In genomic region chr13:109784590-109785140, GRCh38 we compare ENCODE assay signal across 8 cellular contexts. TPM values are rescaled to one million over a fixed set of nuclear protein-coding genes. Genes with fewer than 3 reads are reported as not detected.
DNase-seq lines count a peak whose midpoint lies in the region; ATAC-seq and TF ChIP-seq lines count a peak whose summit lies in the region.

No MANE protein-coding gene starts in this region.

- H3K9me3 Mint-ChIP-seq in activated naive CD8-positive, alpha-beta T cell treated with anti-CD3 and anti-CD28 coated beads for 36 hours, result no peaks in the 10 kb centered on the region

- peak; percentile 35 for TF ChIP-seq CTCF in AG09309 (IDR thresholded peaks at IDR 0.05; ENCODE audit: control insufficient read depth, insufficient read depth, low read depth, low read length, missing control alignments)
- peak; percentile 10 for TF ChIP-seq CTCF in HFF-Myc (IDR thresholded peaks at IDR 0.05; ENCODE audit: low read depth, low read length, missing control alignments)
- peak; percentile 77 to 98 (median 98) for TF ChIP-seq CTCF in upper lobe of left lung (IDR thresholded peaks at IDR 0.05)

- H3K9me3 ChIP-seq in SJSA1 (replicated peaks), result peaks cover 27% of the 10 kb centered on the region
- H3K9me3 ChIP-seq in upper lobe of left lung, result no peaks in the 10 kb centered on the region

- H3K36me3 ChIP-seq in SJSA1, result peaks cover 59% of the 10 kb centered on the region
- H3K36me3 ChIP-seq in upper lobe of left lung, result peaks cover 17 to 45% (median 30%) of the 10 kb centered on the region in 4 donors

- H3K4me3 ChIP-seq in AG09309 (ENCODE audit: control insufficient read depth, low read depth, low read length) (peak overlapping the region; percentile 36), HFF-Myc (replicated peaks; ENCODE audit: low read depth, low read length) (peak overlapping the region; percentile 73), SJSA1 (peak overlapping the region; percentile 85), upper lobe of left lung (peak overlapping the region; percentile 69 to 93 (median 88))

- H3K27me3 Mint-ChIP-seq in activated naive CD8-positive, alpha-beta T cell treated with anti-CD3 and anti-CD28 coated beads for 36 hours, result peaks cover 11% of the 10 kb centered on the region

- no peak for TF ChIP-seq EP300 in upper lobe of left lung (IDR thresholded peaks at IDR 0.05)

- H3K27ac ChIP-seq in SJSA1 (no peak overlapping the region), upper lobe of left lung (peak overlapping the region; percentile 76 to 95 (median 87))

- H3K36me3 Mint-ChIP-seq in activated naive CD8-positive, alpha-beta T cell treated with anti-CD3 and anti-CD28 coated beads for 36 hours, result peaks cover 2% of the 10 kb centered on the region

- peak; percentile 58 to 68 for ATAC-seq in upper lobe of left lung (ENCODE audit: low FRiP score in 2 of 2)
- no peak for ATAC-seq in HG02885 (IDR thresholded peaks at IDR 0.05; ENCODE audit: poor library complexity, unreplicated experiment)

- no peak for TF ChIP-seq POLR2A in upper lobe of left lung (IDR thresholded peaks at IDR 0.05)

- intact Hi-C loops in head of caudate nucleus (cut with DNase I), result loop anchor here (5.0 to 10.0 kb wide), 2 partner anchors 640 to 822 kb away; no protein-coding TSS in a partner anchor

- H3K4me1 ChIP-seq in SJSA1 (replicated peaks) (peaks cover 48% of the 10 kb centered on the region), upper lobe of left lung (peaks cover 35 to 71% (median 50%) of the 10 kb centered on the region in 4 donors)

- H3K4me3 Mint-ChIP-seq in activated naive CD8-positive, alpha-beta T cell treated with anti-CD3 and anti-CD28 coated beads for 36 hours, result peak overlapping the region; percentile 54

- peaks cover 33% of the 10 kb centered on the region for H3K4me1 Mint-ChIP-seq in activated naive CD8-positive, alpha-beta T cell treated with anti-CD3 and anti-CD28 coated beads for 36 hours

- WGBS in upper lobe of left lung, 2 donors, result 3 to 34% methylated on average over 8 to 19 of the region's 83 CpGs

- DNase-seq in AG09309 (ENCODE audit: low read depth) (no peak), HFF-Myc (ENCODE audit: extremely low read depth, low read depth) (no peak), SJSA1 (ENCODE audit: low read depth in 1 of 2, low spot score in 2 of 2) (peak; percentile 82 to 98), head of caudate nucleus (peak in 40 of 42 donors; percentile 53 to 93 (median 84)), nucleus accumbens (lab: John Stamatoyannopoulos, UW) (peak in 46 of 56 donors; percentile 15 to 85 (median 58)), upper lobe of left lung (peak; percentile 81 to 97)
- peak; percentile 79 for DNase-seq in activated naive CD8-positive, alpha-beta T cell treated with anti-CD3 and anti-CD28 coated beads for 36 hours

- H3K27ac Mint-ChIP-seq in activated naive CD8-positive, alpha-beta T cell treated with anti-CD3 and anti-CD28 coated beads for 36 hours, result no peak overlapping the region

- peaks cover 31% of the 10 kb centered on the region for H3K27me3 ChIP-seq in SJSA1 (replicated peaks)
- no peaks in the 10 kb centered on the region for H3K27me3 ChIP-seq in upper lobe of left lung

RNA-seq across cellular contexts. Expression of gene IRS2, which starts 1.7 kb away (rescaled TPM):
- 6.0 and 8.1 TPM in 2 replicates for total RNA-seq in SJSA1 (2014; rRNA removed; shearing (Covaris generic))
- 1 to 10 TPM; 1.8 to 1.9 TPM for total RNA-seq in activated naive CD8-positive, alpha-beta T cell treated with anti-CD3 and anti-CD28 coated beads for 36 hours
- 10 to 100 TPM; 31.8 to 67.9 (median 46.4) TPM for total RNA-seq in upper lobe of left lung

Comparison
In these comparisons a context has a peak if more than half of its experiments do, and no peak if none do; other contexts are left out.
1. DNase-seq: peak in SJSA1 (2 of 2), activated naive CD8-positive, alpha-beta T cell treated with anti-CD3 and anti-CD28 coated beads for 36 hours (single experiment), head of caudate nucleus (40 of 42), nucleus accumbens (46 of 56) and upper lobe of left lung (2 of 2); none in AG09309 (single experiment) and HFF-Myc (single experiment).
2. H3K4me3 ChIP-seq: peak in every context shown above with its lines; median percentile 88 in upper lobe of left lung; 85 in SJSA1; 73 in HFF-Myc; 36 in AG09309.
3. CTCF ChIP-seq: peak in every context shown above with its lines; median percentile 98 in upper lobe of left lung; 35 in AG09309; 10 in HFF-Myc.